Comparison of ENCODE assay signal across 35 cellular contexts in genomic region chr2:151754253-151754897, GRCh38.
"Had no signal": no experiment of that assay in that cellular context is flagged by ENCODE, and none has a peak within 500 bp of the region (broad histone marks: within the 10 kb centered on the region; RNA-seq: fewer than 3 reads in every experiment).

No MANE protein-coding gene starts in this region.

- H3K27me3 ChIP-seq: ascending aorta, breast epithelium, cardiac muscle cell, dorsolateral prefrontal cortex had no signal

- FAIRE-seq: frontal cortex had no signal

- H3K4me1 ChIP-seq: ascending aorta, breast epithelium had no signal

- H3K27me3 Mint-ChIP-seq: activated CD4-positive, alpha-beta memory T cell treated with anti-CD3 and anti-CD28 coated beads for 36 hours; activated CD4-positive, alpha-beta T cell treated with anti-CD3 and anti-CD28 coated beads for 36 hours; activated CD8-positive, alpha-beta memory T cell treated with anti-CD3 and anti-CD28 coated beads, Interleukin-2, amount 10 ng/mL, durations not matched to agents 7 days and 5 days; activated naive CD4-positive, alpha-beta T cell treated with anti-CD3 and anti-CD28 coated beads, Interleukin-2, amount 50 U/mL, for 24 hours; activated naive CD8-positive, alpha-beta T cell treated with anti-CD3 and anti-CD28 coated beads for 36 hours; activated naive CD8-positive, alpha-beta T cell treated with anti-CD3 and anti-CD28 coated beads, Interleukin-2, amount 50 U/mL, for 24 hours; brain; dendritic cell treated with granulocyte-macrophage colony-stimulating factor and Interleukin-4, amounts not matched to agents 40 ng/mL and 50 ng/mL, for 4 days; T-helper 17 cell had no signal

- H3K4me1 Mint-ChIP-seq: activated CD4-positive, alpha-beta T cell treated with anti-CD3 and anti-CD28 coated beads for 36 hours; activated CD4-positive, alpha-beta T cell treated with anti-CD3 and anti-CD28 coated beads, Interleukin-2, amount 10 ng/mL, durations not matched to agents 24 days and 14 days; activated CD8-positive, alpha-beta memory T cell treated with anti-CD3 and anti-CD28 coated beads, Interleukin-2, amount 10 ng/mL, durations not matched to agents 7 days and 5 days; activated naive CD4-positive, alpha-beta T cell treated with anti-CD3 and anti-CD28 coated beads, Interleukin-2, amount 50 U/mL, for 24 hours; activated naive CD8-positive, alpha-beta T cell treated with anti-CD3 and anti-CD28 coated beads for 36 hours had no signal

- H3K4me3 Mint-ChIP-seq: activated CD4-positive, alpha-beta memory T cell treated with anti-CD3 and anti-CD28 coated beads for 36 hours; activated CD4-positive, alpha-beta T cell treated with anti-CD3 and anti-CD28 coated beads for 36 hours; activated CD4-positive, alpha-beta T cell treated with anti-CD3 and anti-CD28 coated beads, Interleukin-2, amount 10 ng/mL, durations not matched to agents 24 days and 14 days; activated CD8-positive, alpha-beta memory T cell treated with anti-CD3 and anti-CD28 coated beads, Interleukin-2, amount 10 ng/mL, durations not matched to agents 7 days and 5 days; activated CD8-positive, alpha-beta T cell treated with anti-CD3 and anti-CD28 coated beads, Interleukin-2, amount 10 ng/mL, durations not matched to agents 7 days and 5 days; activated naive CD4-positive, alpha-beta T cell treated with anti-CD3 and anti-CD28 coated beads for 36 hours; activated naive CD4-positive, alpha-beta T cell treated with anti-CD3 and anti-CD28 coated beads, Interleukin-2, amount 50 U/mL, for 24 hours; activated naive CD8-positive, alpha-beta T cell treated with anti-CD3 and anti-CD28 coated beads for 36 hours; activated naive CD8-positive, alpha-beta T cell treated with anti-CD3 and anti-CD28 coated beads, Interleukin-2, amount 50 U/mL, for 24 hours; activated T-helper 1 cell treated with anti-CD3 and anti-CD28 coated beads, Interleukin-12 subunit alpha, Interleukin-12 subunit beta, Interleukin-2, Interleukin-4 antibody, amounts not matched to agents 30 ng/mL and 10 ng/mL and 1 ng/mL, durations not matched to agents 14 hours and 24 hours and 36 hours; brain; dendritic cell treated with granulocyte-macrophage colony-stimulating factor and Interleukin-4, amounts not matched to agents 40 ng/mL and 50 ng/mL, for 4 days; endodermal cell; T-helper 17 cell; T-helper 2 cell treated with Interferon-gamma antibody and Interleukin-4, amounts not matched to agents 5 μg/mL and 100 μg/mL, for 36 hours had no signal

- ATAC-seq: activated CD4-positive, alpha-beta T cell treated with anti-CD3 and anti-CD28 coated beads for 36 hours; activated CD8-positive, alpha-beta memory T cell treated with anti-CD3 and anti-CD28 coated beads, Interleukin-2, amount 10 ng/mL, durations not matched to agents 7 days and 5 days; activated CD8-positive, alpha-beta T cell treated with anti-CD3 and anti-CD28 coated beads, Interleukin-2, amount 10 ng/mL, durations not matched to agents 7 days and 5 days; activated naive CD8-positive, alpha-beta T cell treated with anti-CD3 and anti-CD28 coated beads, Interleukin-2, amount 50 U/mL, for 24 hours; esophagus mucosa; T-helper 17 cell had no signal

- H3K36me3 Mint-ChIP-seq: activated CD4-positive, alpha-beta memory T cell treated with anti-CD3 and anti-CD28 coated beads for 36 hours; activated CD8-positive, alpha-beta memory T cell treated with anti-CD3 and anti-CD28 coated beads, Interleukin-2, amount 10 ng/mL, durations not matched to agents 7 days and 5 days; activated naive CD4-positive, alpha-beta T cell treated with anti-CD3 and anti-CD28 coated beads, Interleukin-2, amount 50 U/mL, for 24 hours; activated naive CD8-positive, alpha-beta T cell treated with anti-CD3 and anti-CD28 coated beads for 36 hours; brain had no signal

- H3K36me3 ChIP-seq: ascending aorta, breast epithelium, cardiac muscle cell had no signal

- H3K9me3 ChIP-seq: ascending aorta, breast epithelium had no signal

- H3K27ac Mint-ChIP-seq: activated CD4-positive, alpha-beta memory T cell treated with anti-CD3 and anti-CD28 coated beads for 36 hours; activated CD4-positive, alpha-beta T cell treated with anti-CD3 and anti-CD28 coated beads for 36 hours; activated CD4-positive, alpha-beta T cell treated with anti-CD3 and anti-CD28 coated beads, Interleukin-2, amount 10 ng/mL, durations not matched to agents 24 days and 14 days; activated CD8-positive, alpha-beta memory T cell treated with anti-CD3 and anti-CD28 coated beads, Interleukin-2, amount 10 ng/mL, durations not matched to agents 7 days and 5 days; activated CD8-positive, alpha-beta T cell treated with anti-CD3 and anti-CD28 coated beads, Interleukin-2, amount 10 ng/mL, durations not matched to agents 7 days and 5 days; activated naive CD4-positive, alpha-beta T cell treated with anti-CD3 and anti-CD28 coated beads for 36 hours; activated naive CD4-positive, alpha-beta T cell treated with anti-CD3 and anti-CD28 coated beads, Interleukin-2, amount 50 U/mL, for 24 hours; activated naive CD8-positive, alpha-beta T cell treated with anti-CD3 and anti-CD28 coated beads for 36 hours; activated naive CD8-positive, alpha-beta T cell treated with anti-CD3 and anti-CD28 coated beads, Interleukin-2, amount 50 U/mL, for 24 hours; activated T-helper 1 cell treated with anti-CD3 and anti-CD28 coated beads, Interleukin-12 subunit alpha, Interleukin-12 subunit beta, Interleukin-2, Interleukin-4 antibody, amounts not matched to agents 30 ng/mL and 10 ng/mL and 1 ng/mL, durations not matched to agents 14 hours and 24 hours and 36 hours; activated T-helper 2 cell treated with anti-CD3 and anti-CD28 coated beads, Interferon-gamma antibody, Interleukin-2, Interleukin-4, amounts not matched to agents 10 μg/mL and 5 μg/mL and 100 μg/mL, durations not matched to agents 14 hours and 24 hours and 36 hours; brain; dendritic cell treated with granulocyte-macrophage colony-stimulating factor and Interleukin-4, amounts not matched to agents 40 ng/mL and 50 ng/mL, for 4 days; endodermal cell; T-helper 17 cell; T-helper 2 cell treated with Interferon-gamma antibody and Interleukin-4, amounts not matched to agents 5 μg/mL and 100 μg/mL, for 36 hours had no signal

- H3K4me3 ChIP-seq: ascending aorta, breast epithelium, cardiac muscle cell, coronary artery, dorsolateral prefrontal cortex had no signal

- H3K27ac ChIP-seq: ascending aorta, breast epithelium, cardiac muscle cell, coronary artery, dorsolateral prefrontal cortex had no signal

- H3K9me3 Mint-ChIP-seq: activated CD4-positive, alpha-beta memory T cell treated with anti-CD3 and anti-CD28 coated beads for 36 hours; activated CD4-positive, alpha-beta T cell treated with anti-CD3 and anti-CD28 coated beads, Interleukin-2, amount 10 ng/mL, durations not matched to agents 24 days and 14 days; activated naive CD4-positive, alpha-beta T cell treated with anti-CD3 and anti-CD28 coated beads for 36 hours; activated naive CD4-positive, alpha-beta T cell treated with anti-CD3 and anti-CD28 coated beads, Interleukin-2, amount 50 U/mL, for 24 hours; activated naive CD8-positive, alpha-beta T cell treated with anti-CD3 and anti-CD28 coated beads for 36 hours; activated naive CD8-positive, alpha-beta T cell treated with anti-CD3 and anti-CD28 coated beads, Interleukin-2, amount 50 U/mL, for 24 hours; activated T-helper 1 cell treated with anti-CD3 and anti-CD28 coated beads, Interleukin-12 subunit alpha, Interleukin-12 subunit beta, Interleukin-2, Interleukin-4 antibody, amounts not matched to agents 30 ng/mL and 10 ng/mL and 1 ng/mL, durations not matched to agents 14 hours and 24 hours and 36 hours; activated T-helper 2 cell treated with anti-CD3 and anti-CD28 coated beads, Interferon-gamma antibody, Interleukin-2, Interleukin-4, amounts not matched to agents 10 μg/mL and 5 μg/mL and 100 μg/mL, durations not matched to agents 14 hours and 24 hours and 36 hours; dendritic cell treated with granulocyte-macrophage colony-stimulating factor and Interleukin-4, amounts not matched to agents 40 ng/mL and 50 ng/mL, for 4 days; endodermal cell; T-helper 2 cell treated with Interferon-gamma antibody and Interleukin-4, amounts not matched to agents 5 μg/mL and 100 μg/mL, for 36 hours had no signal

- DNase-seq: activated CD4-positive, alpha-beta memory T cell treated with anti-CD3 and anti-CD28 coated beads for 36 hours; activated CD4-positive, alpha-beta T cell treated with anti-CD3 and anti-CD28 coated beads for 36 hours; activated CD4-positive, alpha-beta T cell treated with anti-CD3 and anti-CD28 coated beads, Interleukin-2, amount 10 ng/mL, durations not matched to agents 24 days and 14 days; activated CD4-positive, CD25-positive, alpha-beta regulatory T cell; activated CD4-positive, CD25-positive, alpha-beta regulatory T cell treated with anti-CD3 and anti-CD28 coated beads, Interleukin-2, amount 50 U/mL, for 72 hours; activated CD8-positive, alpha-beta memory T cell treated with anti-CD3 and anti-CD28 coated beads, Interleukin-2, amount 10 ng/mL, durations not matched to agents 7 days and 5 days; activated CD8-positive, alpha-beta memory T cell treated with anti-CD3 and anti-CD28 coated beads, Interleukin-2, amount 50 U/mL, for 4 hours; activated CD8-positive, alpha-beta T cell treated with anti-CD3 and anti-CD28 coated beads, Interleukin-2, amount 10 ng/mL, durations not matched to agents 7 days and 5 days; activated effector memory CD4-positive, alpha-beta T cell treated with anti-CD3 and anti-CD28 coated beads, Interleukin-2, amount 50 U/mL, for 16 hours; activated naive CD4-positive, alpha-beta T cell treated with anti-CD3 and anti-CD28 coated beads for 36 hours; activated naive CD8-positive, alpha-beta T cell treated with anti-CD3 and anti-CD28 coated beads for 36 hours; activated naive CD8-positive, alpha-beta T cell treated with anti-CD3 and anti-CD28 coated beads, Interleukin-2, amount 50 U/mL, for 24 hours; activated T-cell treated with anti-CD3 and anti-CD28 coated beads, Interleukin-2, amount 50 U/mL, for 1 hour; activated T-cell treated with anti-CD3 and anti-CD28 coated beads, Interleukin-2, amount 50 U/mL, for 48 hours; central memory CD4-positive, alpha-beta T cell; cerebellar nuclear complex; dorsolateral prefrontal cortex; effector memory CD4-positive, alpha-beta T cell; endodermal cell; foreskin fibroblast; glutamatergic neuron; T-helper 1 cell; T-helper 17 cell had no signal
